15 cellular contexts compared by ENCODE assay signal in genomic region chr9:26292943-26293342, GRCh38.
DNase-seq lines count a peak whose midpoint lies in the region; ATAC-seq, FAIRE-seq and TF ChIP-seq lines count a peak whose summit lies in the region.
"Had no signal": no experiment of that assay in that cellular context is flagged by ENCODE, and none has a peak within 500 bp of the region (broad histone marks: within the 10 kb centered on the region; RNA-seq: fewer than 3 reads in every experiment).

No MANE protein-coding gene starts in this region.

- H3K36me3 ChIP-seq in brain microvascular endothelial cell (replicated peaks) (no peaks in the 10 kb centered on the region), gastroesophageal sphincter (no peaks in the 10 kb centered on the region)

- no peak for TF ChIP-seq CTCF in brain microvascular endothelial cell (IDR thresholded peaks at IDR 0.05; ENCODE audit: low read depth, low read length, missing control alignments)
- TF ChIP-seq CTCF in D721Med (IDR thresholded peaks at IDR 0.05; ENCODE audit: insufficient read depth, missing control alignments): no peak
- no peak for TF ChIP-seq CTCF in gastroesophageal sphincter (IDR thresholded peaks at IDR 0.05)

- in situ Hi-C loops in brain microvascular endothelial cell (cut with HindIII; ENCODE audit: low pct_ligation_motif_present, low sequenced_read_pairs): no loop called here

- H3K27me3 ChIP-seq in brain microvascular endothelial cell (replicated peaks) (no peaks in the 10 kb centered on the region), gastroesophageal sphincter (no peaks in the 10 kb centered on the region)

- H3K4me1 Mint-ChIP-seq in activated CD4-positive, alpha-beta T cell treated with anti-CD3 and anti-CD28 coated beads, Interleukin-2, amount 10 ng/mL, durations not matched to agents 24 days and 14 days: no peaks in the 10 kb centered on the region

- ATAC-seq in gastroesophageal sphincter: no peak
- ATAC-seq: CD8-positive, alpha-beta T cell had no signal

- no peak overlapping the region for H3K27ac Mint-ChIP-seq in activated CD4-positive, alpha-beta T cell treated with anti-CD3 and anti-CD28 coated beads, Interleukin-2, amount 10 ng/mL, durations not matched to agents 24 days and 14 days
- H3K27ac Mint-ChIP-seq: CD8-positive, alpha-beta T cell had no signal

- TF ChIP-seq POLR2A in gastroesophageal sphincter (IDR thresholded peaks at IDR 0.05): no peak

- WGBS in gastroesophageal sphincter (ENCODE audit: low coverage in 1 of 2), 2 donors: 59 to 65% methylated on average over 2 of the region's 3 CpGs

- H3K9me3 ChIP-seq in gastroesophageal sphincter: no peaks in the 10 kb centered on the region

- H3K4me3 ChIP-seq in brain microvascular endothelial cell (ENCODE audit: low read depth, low read length): no peak overlapping the region
- no peak overlapping the region for H3K4me3 ChIP-seq in gastroesophageal sphincter
- H3K4me3 ChIP-seq: lung had no signal

- H3K27ac ChIP-seq in brain microvascular endothelial cell (peak overlapping the region; percentile 60), gastroesophageal sphincter (no peak overlapping the region)

- no peaks in the 10 kb centered on the region for H3K4me1 ChIP-seq in gastroesophageal sphincter

- intact Hi-C loops in activated CD4-positive, alpha-beta T cell treated with anti-CD3 and anti-CD28 coated beads, Interleukin-2, amount 10 ng/mL, durations not matched to agents 24 days and 14 days (cut with micrococcal nuclease): no loop called here

- DNase-seq in D341Med (ENCODE audit: low spot score) (peak; percentile 25), NCI-H2081 treated with DMSO at 0.1 percent for 48 hours (lab: John Stamatoyannopoulos, UW) (peak; percentile 15), brain microvascular endothelial cell (peak; percentile 70), non-pigmented ciliary epithelial cell (ENCODE audit: low read depth) (peak; percentile 45), D721Med (ENCODE audit: insufficient read length, low spot score) (no peak), activated gamma-delta T cell (lab: John Stamatoyannopoulos, UW) (no peak)
- no peak for DNase-seq in activated CD4-positive, alpha-beta T cell treated with anti-CD3 and anti-CD28 coated beads, Interleukin-2, amount 10 ng/mL, durations not matched to agents 24 days and 14 days
- DNase-seq: activated CD4-positive, alpha-beta T cell treated with anti-CD3 and anti-CD28 coated beads, Interleukin-2, amount 50 U/mL, for 4 hours; CD8-positive, alpha-beta T cell; NCI-H1417; stimulated activated CD4-positive, alpha-beta T cell treated with anti-CD3 and anti-CD28 coated beads, Interleukin-4, amount 100 ng/mL, for 1 hour; stimulated activated naive CD4-positive, alpha-beta T cell had no signal

- peaks cover 8% of the 10 kb centered on the region for H3K9me3 Mint-ChIP-seq in activated CD4-positive, alpha-beta T cell treated with anti-CD3 and anti-CD28 coated beads, Interleukin-2, amount 10 ng/mL, durations not matched to agents 24 days and 14 days

- FAIRE-seq in D721Med (lab: Jason Lieb, UNC): no peak
- FAIRE-seq: colon had no signal

- H3K4me3 Mint-ChIP-seq in activated CD4-positive, alpha-beta T cell treated with anti-CD3 and anti-CD28 coated beads, Interleukin-2, amount 10 ng/mL, durations not matched to agents 24 days and 14 days: no peak overlapping the region
- H3K4me3 Mint-ChIP-seq: CD8-positive, alpha-beta T cell had no signal

- H3K36me3 Mint-ChIP-seq in activated CD4-positive, alpha-beta T cell treated with anti-CD3 and anti-CD28 coated beads, Interleukin-2, amount 10 ng/mL, durations not matched to agents 24 days and 14 days (ENCODE audit: low read depth): no peaks in the 10 kb centered on the region
- H3K36me3 Mint-ChIP-seq: CD8-positive, alpha-beta T cell had no signal

- no peaks in the 10 kb centered on the region for H3K27me3 Mint-ChIP-seq in activated CD4-positive, alpha-beta T cell treated with anti-CD3 and anti-CD28 coated beads, Interleukin-2, amount 10 ng/mL, durations not matched to agents 24 days and 14 days

- no peak for TF ChIP-seq EP300 in gastroesophageal sphincter (IDR thresholded peaks at IDR 0.05)

Comparison
In these comparisons a context has a peak if more than half of its experiments do, and no peak if none do; other contexts are left out.
1. DNase-seq: peak in D341Med (single experiment), NCI-H2081 treated with DMSO at 0.1 percent for 48 hours (single experiment), brain microvascular endothelial cell (single experiment) and non-pigmented ciliary epithelial cell (single experiment); none in D721Med (single experiment), activated gamma-delta T cell (single experiment) and activated CD4-positive, alpha-beta T cell treated with anti-CD3 and anti-CD28 coated beads, Interleukin-2, amount 10 ng/mL, durations not matched to agents 24 days and 14 days (single experiment).